Comparison of ENCODE assay signal across 11 cellular contexts in the genomic region with DNA sequence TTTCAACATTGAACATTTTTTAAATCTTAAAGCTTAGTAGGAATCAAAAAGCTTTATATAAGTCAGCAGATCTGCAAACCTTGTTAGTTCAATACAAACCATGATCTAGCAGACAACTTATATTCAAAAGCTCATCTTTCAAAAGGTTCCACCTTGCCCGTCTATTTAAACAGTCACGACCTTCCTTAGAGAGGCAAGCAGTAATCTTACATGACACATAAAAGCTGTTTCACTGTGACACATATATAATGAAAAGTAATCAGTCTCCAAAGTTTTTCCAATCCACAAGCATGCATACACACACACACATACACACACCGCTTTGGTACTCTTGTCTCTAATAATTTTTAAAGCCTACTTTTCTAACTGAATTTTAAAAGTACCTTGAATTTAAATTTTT. TPM values are rescaled to one million over a fixed set of nuclear protein-coding genes. Genes with fewer than 3 reads are reported as not detected.
DNase-seq lines count a peak whose midpoint lies in the region; ATAC-seq lines count a peak whose summit lies in the region.
"Had no signal": no experiment of that assay in that cellular context is flagged by ENCODE, and none has a peak within 500 bp of the region (broad histone marks: within the 10 kb centered on the region; RNA-seq: fewer than 3 reads in every experiment).

No MANE protein-coding gene starts in this region.

- peaks cover 2% of the 10 kb centered on the region for H3K9me3 Mint-ChIP-seq in activated T-cell treated with anti-CD3 and anti-CD28 coated beads, Interleukin-2, amount 50 U/mL, for 24 hours
- no peaks in the 10 kb centered on the region for H3K9me3 Mint-ChIP-seq in activated T-helper 17 cell treated with anti-CD3 and anti-CD28 coated beads, Interleukin-2, amount 50 U/mL, for 72 hours
- no peaks in the 10 kb centered on the region for H3K9me3 Mint-ChIP-seq in stimulated activated naive CD8-positive, alpha-beta T cell treated with anti-CD3 and anti-CD28 coated beads, Interleukin-15, amount 100 ng/mL, for 72 hours

- peak; percentile 74 for ATAC-seq in activated T-helper 17 cell treated with anti-CD3 and anti-CD28 coated beads, Interleukin-2, amount 50 U/mL, for 72 hours (replicated peaks)
- peak; percentile 70 for ATAC-seq in stimulated activated naive CD8-positive, alpha-beta T cell treated with anti-CD3 and anti-CD28 coated beads, Interleukin-15, amount 100 ng/mL, for 72 hours

- no peak for DNase-seq in activated T-cell treated with anti-CD3 and anti-CD28 coated beads, Interleukin-2, amount 50 U/mL, for 24 hours
- DNase-seq in activated T-cell treated with anti-CD3 and anti-CD28 coated beads, Interleukin-2, amount 50 U/mL, for 48 hours, result no peak
- DNase-seq in iris pigment epithelial cell (ENCODE audit: low read depth) (peak; percentile 29), NCI-H2227 (lab: John Stamatoyannopoulos, UW; ENCODE audit: unreplicated experiment) (no peak), CD1c-positive myeloid dendritic cell (ENCODE audit: extremely low spot score) (no peak), kidney glomerular epithelial cell (lab: John Stamatoyannopoulos, UW) (no peak)
- no peak for DNase-seq in stimulated activated naive CD8-positive, alpha-beta T cell treated with anti-CD3 and anti-CD28 coated beads, Interleukin-15, amount 100 ng/mL, for 72 hours
- DNase-seq: activated CD4-positive, alpha-beta T cell treated with anti-CD3 and anti-CD28 coated beads, Interleukin-2, amount 10 ng/mL, durations not matched to agents 7 days and 5 days; DMS 273 treated with DMSO at 0.1 percent for 48 hours had no signal

- no peaks in the 10 kb centered on the region for H3K27me3 Mint-ChIP-seq in activated T-cell treated with anti-CD3 and anti-CD28 coated beads, Interleukin-2, amount 50 U/mL, for 24 hours
- no peaks in the 10 kb centered on the region for H3K27me3 Mint-ChIP-seq in activated T-helper 17 cell treated with anti-CD3 and anti-CD28 coated beads, Interleukin-2, amount 50 U/mL, for 72 hours
- H3K27me3 Mint-ChIP-seq in stimulated activated naive CD8-positive, alpha-beta T cell treated with anti-CD3 and anti-CD28 coated beads, Interleukin-15, amount 100 ng/mL, for 72 hours, result no peaks in the 10 kb centered on the region
- H3K27me3 Mint-ChIP-seq: activated CD4-positive, alpha-beta T cell treated with anti-CD3 and anti-CD28 coated beads, Interleukin-2, amount 10 ng/mL, durations not matched to agents 7 days and 5 days had no signal

- H3K27ac Mint-ChIP-seq in activated T-cell treated with anti-CD3 and anti-CD28 coated beads, Interleukin-2, amount 50 U/mL, for 24 hours, result peak overlapping the region; percentile 87
- H3K27ac Mint-ChIP-seq in activated T-helper 17 cell treated with anti-CD3 and anti-CD28 coated beads, Interleukin-2, amount 50 U/mL, for 72 hours, result peak overlapping the region; percentile 90
- peak overlapping the region in 1 of 2 donors; percentile 89 for H3K27ac Mint-ChIP-seq in stimulated activated naive CD8-positive, alpha-beta T cell treated with anti-CD3 and anti-CD28 coated beads, Interleukin-15, amount 100 ng/mL, for 72 hours
- H3K27ac Mint-ChIP-seq: neural progenitor cell had no signal

- H3K36me3 Mint-ChIP-seq in activated T-cell treated with anti-CD3 and anti-CD28 coated beads, Interleukin-2, amount 50 U/mL, for 24 hours (ENCODE audit: low read depth), result peaks cover 70% of the 10 kb centered on the region
- H3K36me3 Mint-ChIP-seq in activated T-helper 17 cell treated with anti-CD3 and anti-CD28 coated beads, Interleukin-2, amount 50 U/mL, for 72 hours (ENCODE audit: low read depth), result peaks cover 84% of the 10 kb centered on the region

- peak overlapping the region; percentile 0 for H3K4me3 Mint-ChIP-seq in activated T-cell treated with anti-CD3 and anti-CD28 coated beads, Interleukin-2, amount 50 U/mL, for 24 hours
- peak overlapping the region; percentile 47 for H3K4me3 Mint-ChIP-seq in activated T-helper 17 cell treated with anti-CD3 and anti-CD28 coated beads, Interleukin-2, amount 50 U/mL, for 72 hours
- H3K4me3 Mint-ChIP-seq in stimulated activated naive CD8-positive, alpha-beta T cell treated with anti-CD3 and anti-CD28 coated beads, Interleukin-15, amount 100 ng/mL, for 72 hours, result peak overlapping the region in 1 of 2 donors; percentile 42
- H3K4me3 Mint-ChIP-seq: activated CD4-positive, alpha-beta T cell treated with anti-CD3 and anti-CD28 coated beads, Interleukin-2, amount 10 ng/mL, durations not matched to agents 7 days and 5 days; neural progenitor cell had no signal

- H3K4me1 Mint-ChIP-seq in activated T-cell treated with anti-CD3 and anti-CD28 coated beads, Interleukin-2, amount 50 U/mL, for 24 hours (ENCODE audit: low read depth), result peaks cover 44% of the 10 kb centered on the region
- peaks cover 9% of the 10 kb centered on the region for H3K4me1 Mint-ChIP-seq in activated T-helper 17 cell treated with anti-CD3 and anti-CD28 coated beads, Interleukin-2, amount 50 U/mL, for 72 hours
- peaks cover 13% of the 10 kb centered on the region for H3K4me1 Mint-ChIP-seq in stimulated activated naive CD8-positive, alpha-beta T cell treated with anti-CD3 and anti-CD28 coated beads, Interleukin-15, amount 100 ng/mL, for 72 hours
- H3K4me1 Mint-ChIP-seq: neural progenitor cell had no signal

RNA-seq across cellular contexts. Expression of a gene that starts 12.9 kb away (rescaled TPM):
- 100 to 1,000 TPM; 110 to 112 TPM for total RNA-seq in activated T-helper 17 cell treated with anti-CD3 and anti-CD28 coated beads, Interleukin-2, amount 50 U/mL, for 72 hours

RNA-seq across cellular contexts. Expression of a gene that starts 47.2 kb away (rescaled TPM):
- 10 to 100 TPM; 79.8 to 88.5 TPM for total RNA-seq in activated T-helper 17 cell treated with anti-CD3 and anti-CD28 coated beads, Interleukin-2, amount 50 U/mL, for 72 hours
